Comparison of ENCODE assay signal across 6 cellular contexts in the genomic region with DNA sequence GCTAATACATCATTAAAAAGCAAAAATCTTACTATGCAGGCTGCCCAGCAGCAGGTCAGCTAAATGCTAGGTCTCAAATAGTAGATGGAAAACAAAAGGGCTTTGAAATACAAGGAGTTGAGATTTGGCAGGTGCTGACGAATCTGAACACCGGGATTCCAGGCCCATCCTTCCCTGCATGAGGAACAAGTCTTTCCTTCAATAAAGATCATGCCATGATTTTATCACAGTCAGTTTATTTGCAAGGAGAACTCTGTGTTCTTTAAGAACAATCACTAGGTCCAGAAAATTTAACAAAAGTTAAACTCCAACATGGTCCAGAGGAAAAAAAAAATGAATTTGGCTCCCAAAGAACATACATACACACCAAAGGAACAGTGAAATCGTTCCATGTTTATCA.
"Had no signal": no experiment of that assay in that cellular context is flagged by ENCODE, and none has a peak within 500 bp of the region (broad histone marks: within the 10 kb centered on the region; RNA-seq: fewer than 3 reads in every experiment).

No MANE protein-coding gene starts in this region.

- ATAC-seq: HepG2, K562 had no signal

- DNase-seq: IMR-90, KBM-7, KG1 had no signal

- H3K4me3 ChIP-seq: K562 had no signal

- H3K27ac ChIP-seq: HL-60 had no signal
